11 cellular contexts compared by ENCODE assay signal in genomic region chr12:47725893-47726292, GRCh38.
DNase-seq lines count a peak whose midpoint lies in the region; ATAC-seq and TF ChIP-seq lines count a peak whose summit lies in the region.
"Had no signal": no experiment of that assay in that cellular context is flagged by ENCODE, and none has a peak within 500 bp of the region (broad histone marks: within the 10 kb centered on the region; RNA-seq: fewer than 3 reads in every experiment).

No MANE protein-coding gene starts in this region.

- peak overlapping the region; percentile 65 for H3K27ac ChIP-seq in SK-N-MC
- H3K27ac ChIP-seq: KMS-11 had no signal

- no peak for TF ChIP-seq CTCF in retinal pigment epithelial cell (conservative IDR thresholded peaks at IDR 0.05; ENCODE audit: low read depth, low read length)

- DNase-seq in SK-N-MC (ENCODE audit: low read depth, low spot score) (no peak), retinal pigment epithelial cell (ENCODE audit: low read depth) (peak; percentile 36), UCSD-AML1 (lab: John Stamatoyannopoulos, UW; ENCODE audit: unreplicated experiment) (no peak), kidney glomerular epithelial cell (lab: John Stamatoyannopoulos, UW) (no peak)
- no peak for DNase-seq in activated CD4-positive, alpha-beta T cell treated with anti-CD3 and anti-CD28 coated beads for 4 hours
- no peak for DNase-seq in effector CD4-positive, alpha-beta T cell
- DNase-seq: activated naive CD8-positive, alpha-beta T cell treated with anti-CD3 and anti-CD28 coated beads, Interleukin-2, amount 10 ng/mL, durations not matched to agents 7 days and 5 days; naive thymus-derived CD8-positive, alpha-beta T cell had no signal

- H3K9me3 ChIP-seq in SK-N-MC (ENCODE audit: low read depth, low read length) = no peaks in the 10 kb centered on the region

- peak; percentile 79 for ATAC-seq in GM19025 (IDR thresholded peaks at IDR 0.05; ENCODE audit: low read depth, unreplicated experiment)
- ATAC-seq in HG02852 (IDR thresholded peaks at IDR 0.05; ENCODE audit: unreplicated experiment) = peak; percentile 81
- ATAC-seq: naive thymus-derived CD8-positive, alpha-beta T cell had no signal

- H3K9ac ChIP-seq in SK-N-MC (ENCODE audit: insufficient read length) = no peak overlapping the region
- H3K9ac ChIP-seq: KMS-11 had no signal

- no peaks in the 10 kb centered on the region for H3K36me3 ChIP-seq in SK-N-MC (ENCODE audit: insufficient read depth, low read length)

- H3K4me3 ChIP-seq in SK-N-MC = peak overlapping the region; percentile 36
- H3K4me3 ChIP-seq in retinal pigment epithelial cell (ENCODE audit: low read length) = no peak overlapping the region
